In genomic region chr20:37375227-37375626, GRCh38 we compare ENCODE assay signal across 18 cellular contexts.
DNase-seq lines count a peak whose midpoint lies in the region; ATAC-seq and TF ChIP-seq lines count a peak whose summit lies in the region.
"Had no signal": no experiment of that assay in that cellular context is flagged by ENCODE, and none has a peak within 500 bp of the region (broad histone marks: within the 10 kb centered on the region; RNA-seq: fewer than 3 reads in every experiment).

No MANE protein-coding gene starts in this region.

- DNase-seq in GM12865 (ENCODE audit: low read depth) (peak; percentile 88), Ammon's horn (ENCODE audit: low spot score) (no peak), NCI-H748 (lab: John Stamatoyannopoulos, UW; ENCODE audit: unreplicated experiment) (no peak), activated gamma-delta T cell treated with Interleukin-2 at 50 U/mL for 16 hours (no peak)
- DNase-seq in activated naive CD4-positive, alpha-beta T cell treated with anti-CD3 and anti-CD28 coated beads, Interleukin-2, amount 50 U/mL, for 16 hours: no peak
- DNase-seq: ACHN; activated effector memory CD4-positive, alpha-beta T cell treated with Interleukin-2 at 50 U/mL for 16 hours; CD8-positive, alpha-beta T cell; foreskin keratinocyte; NCI-H1436 treated with DMSO at 0.1 percent for 48 hours; NCI-H524 treated with DMSO at 0.1 percent for 48 hours; pancreas; upper lobe of left lung had no signal

- peaks cover 57% of the 10 kb centered on the region for H3K4me1 Mint-ChIP-seq in dendritic cell treated with granulocyte-macrophage colony-stimulating factor and Interleukin-4, amounts not matched to agents 40 ng/mL and 50 ng/mL, for 4 days (ENCODE audit: low read depth)

- peaks cover 56% of the 10 kb centered on the region for H3K36me3 Mint-ChIP-seq in dendritic cell treated with granulocyte-macrophage colony-stimulating factor and Interleukin-4, amounts not matched to agents 40 ng/mL and 50 ng/mL, for 4 days (ENCODE audit: low read depth)
- H3K36me3 Mint-ChIP-seq: CD8-positive, alpha-beta T cell had no signal

- no peak overlapping the region for H3K4me3 ChIP-seq in GM12865 (ENCODE audit: low read depth, low read length)
- H3K4me3 ChIP-seq: pancreas, skin epidermis, upper lobe of left lung had no signal

- intact Hi-C loops in dendritic cell treated with granulocyte-macrophage colony-stimulating factor and Interleukin-4, amounts not matched to agents 40 ng/mL and 50 ng/mL, for 4 days (cut with micrococcal nuclease): no loop called here

- H3K4me3 Mint-ChIP-seq in dendritic cell treated with granulocyte-macrophage colony-stimulating factor and Interleukin-4, amounts not matched to agents 40 ng/mL and 50 ng/mL, for 4 days: no peak overlapping the region
- H3K4me3 Mint-ChIP-seq: CD8-positive, alpha-beta T cell had no signal

- peak; percentile 62 for ATAC-seq in GM19452 (IDR thresholded peaks at IDR 0.05; ENCODE audit: unreplicated experiment)
- peak; percentile 58 for ATAC-seq in HG02870 (IDR thresholded peaks at IDR 0.05; ENCODE audit: unreplicated experiment)
- ATAC-seq: CD8-positive, alpha-beta T cell; foreskin keratinocyte; Panc1; pancreas had no signal

- H3K27me3 Mint-ChIP-seq in dendritic cell treated with granulocyte-macrophage colony-stimulating factor and Interleukin-4, amounts not matched to agents 40 ng/mL and 50 ng/mL, for 4 days: no peaks in the 10 kb centered on the region

- H3K27ac Mint-ChIP-seq in dendritic cell treated with granulocyte-macrophage colony-stimulating factor and Interleukin-4, amounts not matched to agents 40 ng/mL and 50 ng/mL, for 4 days: peak overlapping the region; percentile 34
- H3K27ac Mint-ChIP-seq: CD8-positive, alpha-beta T cell had no signal

- TF ChIP-seq CTCF in GM12865 (IDR thresholded peaks at IDR 0.05; ENCODE audit: insufficient read depth, low read depth, low read length, missing control alignments): no peak

- H3K9me3 Mint-ChIP-seq in dendritic cell treated with granulocyte-macrophage colony-stimulating factor and Interleukin-4, amounts not matched to agents 40 ng/mL and 50 ng/mL, for 4 days: no peaks in the 10 kb centered on the region
- H3K9me3 Mint-ChIP-seq: CD8-positive, alpha-beta T cell had no signal
